Comparison of ENCODE assay signal across 20 cellular contexts in the genomic region with DNA sequence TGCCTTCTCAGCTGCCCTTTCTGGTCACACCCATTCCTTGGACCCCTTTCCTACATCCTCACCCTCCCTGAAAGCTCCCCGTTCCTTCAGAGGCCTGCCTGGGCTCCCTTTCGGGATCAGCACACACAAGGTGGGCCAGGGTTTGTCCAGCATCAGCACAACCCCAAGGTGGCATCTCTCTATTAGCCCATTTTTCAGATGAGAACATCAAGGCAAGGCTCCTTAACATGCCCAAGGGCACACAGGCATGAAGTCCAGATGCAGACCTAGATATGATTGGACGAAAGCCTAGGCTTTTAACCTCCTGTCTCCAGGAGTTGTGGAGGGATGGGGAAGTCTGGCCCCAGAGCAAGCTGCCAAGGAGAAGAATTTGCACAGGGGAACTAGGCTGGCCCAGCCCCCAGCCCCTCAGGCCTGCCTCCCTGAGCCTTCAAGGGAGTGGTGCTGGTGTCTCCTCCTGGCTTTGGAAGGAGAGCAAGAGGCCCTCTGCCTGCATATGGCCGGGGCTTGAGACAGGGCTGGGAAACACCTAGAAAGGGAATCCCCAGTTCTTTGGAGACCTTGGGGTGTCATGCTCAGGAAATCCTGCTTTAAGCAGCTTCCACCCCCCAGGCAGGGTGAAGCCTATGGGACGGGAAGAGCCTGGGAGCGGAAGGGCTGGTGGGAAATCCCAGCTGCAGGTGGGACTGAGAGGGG. TPM values are rescaled to one million over a fixed set of nuclear protein-coding genes. Genes with fewer than 3 reads are reported as not detected.
DNase-seq lines count a peak whose midpoint lies in the region; ATAC-seq, FAIRE-seq and TF ChIP-seq lines count a peak whose summit lies in the region.
"Had no signal": no experiment of that assay in that cellular context is flagged by ENCODE, and none has a peak within 500 bp of the region (broad histone marks: within the 10 kb centered on the region; RNA-seq: fewer than 3 reads in every experiment).

No MANE protein-coding gene starts in this region.

- H3K79me1 ChIP-seq in H1 (ENCODE audit: low read depth, low read length), result no peaks in the 10 kb centered on the region; the same call in 1 of the 2 replicates
- no peaks in the 10 kb centered on the region for H3K79me1 ChIP-seq in neuronal stem cell (ENCODE audit: low read depth, low read length)

- H2BK15ac ChIP-seq in H1 (ENCODE audit: low read length) (no peak overlapping the region), neuronal stem cell (ENCODE audit: low read length) (peak overlapping the region; percentile 39)

- H4K91ac ChIP-seq in H1 (replicated peaks; ENCODE audit: insufficient read length, low read length), result no peak overlapping the region
- H4K91ac ChIP-seq in neuronal stem cell (ENCODE audit: low read depth, low read length, poor library complexity), result no peak overlapping the region

- no peaks in the 10 kb centered on the region for H3K9me3 Mint-ChIP-seq in activated CD8-positive, alpha-beta T cell treated with anti-CD3 and anti-CD28 coated beads, Interleukin-2, amount 10 ng/mL, durations not matched to agents 7 days and 5 days (ENCODE audit: insufficient read depth)
- H3K9me3 Mint-ChIP-seq in activated CD8-positive, alpha-beta T cell treated with anti-CD3 and anti-CD28 coated beads for 36 hours, result peaks cover 1% of the 10 kb centered on the region
- H3K9me3 Mint-ChIP-seq in CD8-positive, alpha-beta T cell, result no peaks in the 10 kb centered on the region
- H3K9me3 Mint-ChIP-seq in activated T-cell treated with anti-CD3 and anti-CD28 coated beads, Interleukin-2, amount 50 U/mL, for 4 hours, result no peaks in the 10 kb centered on the region

- peak overlapping the region; percentile 11 for H3K27ac Mint-ChIP-seq in activated CD8-positive, alpha-beta T cell treated with anti-CD3 and anti-CD28 coated beads, Interleukin-2, amount 10 ng/mL, durations not matched to agents 7 days and 5 days
- no peak overlapping the region for H3K27ac Mint-ChIP-seq in activated CD8-positive, alpha-beta T cell treated with anti-CD3 and anti-CD28 coated beads for 36 hours
- no peak overlapping the region for H3K27ac Mint-ChIP-seq in CD8-positive, alpha-beta T cell

- TF ChIP-seq EP300 in H1 (IDR thresholded peaks at IDR 0.05; ENCODE audit: borderline replicate concordance in 1 of 2, low read depth in 2 of 2, low read length in 2 of 2), result no peak

- H3K56ac ChIP-seq in H1 (replicated peaks; ENCODE audit: insufficient read length, low read depth, low read length), result no peak overlapping the region

- ATAC-seq in activated CD8-positive, alpha-beta T cell treated with anti-CD3 and anti-CD28 coated beads, Interleukin-2, amount 10 ng/mL, durations not matched to agents 7 days and 5 days, result no peak
- ATAC-seq in activated CD8-positive, alpha-beta T cell treated with anti-CD3 and anti-CD28 coated beads for 36 hours, result no peak
- no peak for ATAC-seq in CD8-positive, alpha-beta T cell
- ATAC-seq in activated T-cell treated with anti-CD3 and anti-CD28 coated beads, Interleukin-2, amount 50 U/mL, for 4 hours, result no peak

- H3K23ac ChIP-seq in H1 (ENCODE audit: insufficient read length) (no peak overlapping the region), neuronal stem cell (ENCODE audit: low read depth, low read length, poor library complexity) (no peak overlapping the region)

- no peak for DNase-seq in activated CD8-positive, alpha-beta T cell treated with anti-CD3 and anti-CD28 coated beads, Interleukin-2, amount 10 ng/mL, durations not matched to agents 7 days and 5 days
- no peak for DNase-seq in activated CD8-positive, alpha-beta T cell treated with anti-CD3 and anti-CD28 coated beads for 36 hours
- peak; percentile 55 for DNase-seq in H7
- no peak for DNase-seq in H1 (ENCODE audit: low read depth in 1 of 2, low spot score in 2 of 2)
- DNase-seq in neuronal stem cell (ENCODE audit: low spot score), result no peak
- no peak for DNase-seq in activated effector memory CD4-positive, alpha-beta T cell treated with Interleukin-2 at 50 U/mL for 16 hours
- DNase-seq in CD8-positive, alpha-beta T cell, result no peak
- no peak for DNase-seq in activated T-cell treated with anti-CD3 and anti-CD28 coated beads, Interleukin-2, amount 50 U/mL, for 4 hours
- DNase-seq: AML-193; Calu3; CD4-positive, alpha-beta memory T cell; KBM-7; NCI-H1105 treated with DMSO at 0.1 percent for 48 hours; NCI-H187; NCI-H2107; NCI-H510A; NCI-H82; SHP77 treated with DMSO at 0.1 percent for 48 hours had no signal

- peaks cover 5% of the 10 kb centered on the region for H3K36me3 Mint-ChIP-seq in activated CD8-positive, alpha-beta T cell treated with anti-CD3 and anti-CD28 coated beads, Interleukin-2, amount 10 ng/mL, durations not matched to agents 7 days and 5 days (ENCODE audit: low read depth)
- peaks cover 1% of the 10 kb centered on the region for H3K36me3 Mint-ChIP-seq in activated CD8-positive, alpha-beta T cell treated with anti-CD3 and anti-CD28 coated beads for 36 hours (ENCODE audit: low read depth)
- H3K36me3 Mint-ChIP-seq in CD8-positive, alpha-beta T cell, result no peaks in the 10 kb centered on the region
- H3K36me3 Mint-ChIP-seq in activated T-cell treated with anti-CD3 and anti-CD28 coated beads, Interleukin-2, amount 50 U/mL, for 4 hours (ENCODE audit: insufficient read depth), result no peaks in the 10 kb centered on the region
- H3K36me3 Mint-ChIP-seq: CD4-positive, alpha-beta memory T cell had no signal

- H3K27me3 Mint-ChIP-seq in activated CD8-positive, alpha-beta T cell treated with anti-CD3 and anti-CD28 coated beads, Interleukin-2, amount 10 ng/mL, durations not matched to agents 7 days and 5 days (ENCODE audit: low read depth), result peaks cover 4% of the 10 kb centered on the region
- H3K27me3 Mint-ChIP-seq in activated CD8-positive, alpha-beta T cell treated with anti-CD3 and anti-CD28 coated beads for 36 hours, result no peaks in the 10 kb centered on the region
- H3K27me3 Mint-ChIP-seq in CD8-positive, alpha-beta T cell (ENCODE audit: low read depth), result no peaks in the 10 kb centered on the region
- no peaks in the 10 kb centered on the region for H3K27me3 Mint-ChIP-seq in activated T-cell treated with anti-CD3 and anti-CD28 coated beads, Interleukin-2, amount 50 U/mL, for 4 hours (ENCODE audit: low read depth)

- no peak overlapping the region for H3K4ac ChIP-seq in H1 (replicated peaks; ENCODE audit: insufficient read length, low read depth, low read length)
- no peak overlapping the region for H3K4ac ChIP-seq in neuronal stem cell (ENCODE audit: low read length)

- H3K27ac ChIP-seq in H1 (ENCODE audit: low read depth, low read length) (no peak overlapping the region), neuronal stem cell (replicated peaks; ENCODE audit: low read length) (no peak overlapping the region)
- no peak overlapping the region for H3K27ac ChIP-seq in CD8-positive, alpha-beta T cell (ENCODE audit: low read depth, low read length)
- H3K27ac ChIP-seq: 22Rv1 had no signal

- no peak overlapping the region for H2BK5ac ChIP-seq in H1 (ENCODE audit: low read depth, low read length)
- no peak overlapping the region for H2BK5ac ChIP-seq in neuronal stem cell (ENCODE audit: low read length)

- H3K36me3 ChIP-seq in H7 (replicated peaks; ENCODE audit: control insufficient read depth, insufficient read depth, low read length) (no peaks in the 10 kb centered on the region), H1 (ENCODE audit: control insufficient read depth in 2 of 4, insufficient read depth in 4 of 4, low read length in 3 of 4) (no peaks in the 10 kb centered on the region), neuronal stem cell (replicated peaks in 1 of 2; ENCODE audit: control insufficient read depth in 2 of 2, insufficient read depth in 2 of 2, low read length in 2 of 2) (no peaks in the 10 kb centered on the region)
- H3K36me3 ChIP-seq in CD8-positive, alpha-beta T cell (ENCODE audit: insufficient read depth, low read length), result no peaks in the 10 kb centered on the region

- CTCF ChIA-PET in activated CD8-positive, alpha-beta T cell treated with anti-CD3 and anti-CD28 coated beads, Interleukin-2, amount 10 ng/mL, durations not matched to agents 7 days and 5 days (lab: Charles Lee), result interaction anchor here (1.1 to 2.2 kb wide), 3 partner anchors 9 to 30 kb away, joined by 3 to 13 read pairs (median 8); partner anchors contain the start of gene VSIR
- CTCF ChIA-PET in activated CD8-positive, alpha-beta T cell treated with anti-CD3 and anti-CD28 coated beads for 36 hours (lab: Charles Lee), result interaction anchor here (0.7 to 2.6 kb wide), 5 partner anchors 9 to 85 kb away, joined by 3 to 11 read pairs (median 5); partner anchors contain the start of gene VSIR
- CTCF ChIA-PET in H1 (lab: Charles Lee; ENCODE audit: partially characterized antibody), result interaction anchor here (0.8 to 2.7 kb wide), 21 partner anchors 9 to 538 kb away, joined by 3 to 28 read pairs (median 3); partner anchors contain the start of gene VSIR
- CTCF ChIA-PET in CD8-positive, alpha-beta T cell (lab: Charles Lee), result interaction anchor here (0.7 to 1.6 kb wide), 4 partner anchors 9 to 128 kb away, joined by 3 to 4 read pairs (median 3); partner anchors contain the start of gene VSIR

- no peak overlapping the region for H3K4me3 ChIP-seq in H7 (ENCODE audit: insufficient read depth, low read depth, low read length)
- H3K4me3 ChIP-seq in H1 (ENCODE audit: extremely low read depth in 1 of 4, insufficient read depth in 2 of 4, low read depth in 3 of 4, low read length in 4 of 4), result no peak overlapping the region
- H3K4me3 ChIP-seq in neuronal stem cell (ENCODE audit: low read length in 2 of 2), result no peak overlapping the region
- no peak overlapping the region for H3K4me3 ChIP-seq in CD8-positive, alpha-beta T cell (ENCODE audit: low read depth, low read length)

- H3K9ac ChIP-seq in H1 (replicated peaks in 1 of 4; ENCODE audit: extremely low read depth in 1 of 4, low read depth in 3 of 4, low read length in 3 of 4) (no peak overlapping the region), neuronal stem cell (ENCODE audit: low read depth, low read length, poor library complexity) (no peak overlapping the region)

- H3K4me1 Mint-ChIP-seq in activated CD8-positive, alpha-beta T cell treated with anti-CD3 and anti-CD28 coated beads, Interleukin-2, amount 10 ng/mL, durations not matched to agents 7 days and 5 days (ENCODE audit: low read depth), result peaks cover 53% of the 10 kb centered on the region
- peaks cover 13% of the 10 kb centered on the region for H3K4me1 Mint-ChIP-seq in activated CD8-positive, alpha-beta T cell treated with anti-CD3 and anti-CD28 coated beads for 36 hours (ENCODE audit: low read depth)
- H3K4me1 Mint-ChIP-seq in CD8-positive, alpha-beta T cell (ENCODE audit: low read depth), result peaks cover 3% of the 10 kb centered on the region
- H3K4me1 Mint-ChIP-seq in activated T-cell treated with anti-CD3 and anti-CD28 coated beads, Interleukin-2, amount 50 U/mL, for 4 hours (ENCODE audit: low read depth), result no peaks in the 10 kb centered on the region

- no peaks in the 10 kb centered on the region for H3K79me2 ChIP-seq in H1 (ENCODE audit: control insufficient read depth in 1 of 2, insufficient read depth in 2 of 2, low read length in 2 of 2)

- H2BK12ac ChIP-seq in H1 (ENCODE audit: low read depth, low read length), result no peak overlapping the region
- H2BK12ac ChIP-seq in neuronal stem cell (ENCODE audit: low read length), result no peak overlapping the region

- TF ChIP-seq POLR2A in H1 (IDR thresholded peaks at IDR 0.05; ENCODE audit: control extremely low read depth in 1 of 2, low read depth in 2 of 2, low read length in 2 of 2), result no peak

- 84% methylated on average over 6 of the region's 6 CpGs; no CpG with 5 or more reads in 1 of the 2 experiments for WGBS in H1 (ENCODE audit: extremely low coverage in 1 of 2, insufficient coverage in 1 of 2, insufficient read length in 1 of 2, insufficient replicate concordance in 2 of 2, low coverage in 1 of 2, low lambda C conversion rate in 2 of 2, missing lambda C conversion rate in 1 of 2), 2 experiments
- WGBS in neuronal stem cell (ENCODE audit: extremely low coverage in 2 of 2, insufficient read length in 2 of 2, insufficient replicate concordance in 1 of 2), 2 donors, result no CpG with 5 or more reads among the region's 6 CpGs

- FAIRE-seq in H1 (lab: Jason Lieb, UNC), result no peak
- FAIRE-seq: GM18507 had no signal

- H3K14ac ChIP-seq in H1 (ENCODE audit: insufficient read length) (no peak overlapping the region), neuronal stem cell (ENCODE audit: low read length) (peak overlapping the region; percentile 49)

- H3K9me3 ChIP-seq in H1 (ENCODE audit: insufficient read depth in 2 of 2, low read depth in 1 of 2, low read length in 1 of 2) (0 out of 4 replicates have a peak, but pooled peaks cover 0 to 2% of the 10 kb centered on the region in 2 experiments), neuronal stem cell (replicated peaks in 1 of 2; ENCODE audit: control insufficient read depth in 2 of 2, insufficient read depth in 1 of 2, low read depth in 1 of 2, low read length in 2 of 2) (no peaks in the 10 kb centered on the region)
- H3K9me3 ChIP-seq in CD8-positive, alpha-beta T cell (ENCODE audit: low read length), result no peaks in the 10 kb centered on the region

- H4K20me1 ChIP-seq in H1 (replicated peaks in 1 of 2; ENCODE audit: control insufficient read depth in 1 of 2, insufficient read depth in 2 of 2, low read length in 2 of 2), result no peaks in the 10 kb centered on the region

- no peak for TF ChIP-seq CTCF in activated CD8-positive, alpha-beta T cell treated with anti-CD3 and anti-CD28 coated beads for 36 hours (IDR thresholded peaks at IDR 0.05)
- no peak for TF ChIP-seq CTCF in H1 (IDR thresholded peaks at IDR 0.05; ENCODE audit: control extremely low read depth in 1 of 3, insufficient read depth in 1 of 3, low read depth in 1 of 3, low read length in 3 of 3)
- no peak for TF ChIP-seq CTCF in CD8-positive, alpha-beta T cell (IDR thresholded peaks at IDR 0.05)

- H3K4me1 ChIP-seq in H1 (replicated peaks in 1 of 4; ENCODE audit: control insufficient read depth in 3 of 4, insufficient read depth in 4 of 4, low read length in 3 of 4), result peaks cover 0 to 6% (median 2%) of the 10 kb centered on the region in 4 experiments; a peak in 4 of 7 replicates
- H3K4me1 ChIP-seq in neuronal stem cell (ENCODE audit: control insufficient read depth in 2 of 2, insufficient read depth in 1 of 2, low read depth in 1 of 2, low read length in 2 of 2), result no peaks in the 10 kb centered on the region
- no peaks in the 10 kb centered on the region for H3K4me1 ChIP-seq in CD8-positive, alpha-beta T cell (ENCODE audit: insufficient read depth, low read length)

- intact Hi-C loops in activated CD8-positive, alpha-beta T cell treated with anti-CD3 and anti-CD28 coated beads for 36 hours (cut with micrococcal nuclease), result no loop called here
- intact Hi-C loops in CD8-positive, alpha-beta T cell (cut with DNase I, micrococcal nuclease), result no loop called here

- H2BK120ac ChIP-seq in H1 (replicated peaks; ENCODE audit: low read depth, low read length) (no peak overlapping the region), neuronal stem cell (ENCODE audit: low read depth, low read length) (no peak overlapping the region)

- H3K4me3 Mint-ChIP-seq in activated CD8-positive, alpha-beta T cell treated with anti-CD3 and anti-CD28 coated beads, Interleukin-2, amount 10 ng/mL, durations not matched to agents 7 days and 5 days, result no peak overlapping the region
- H3K4me3 Mint-ChIP-seq in activated CD8-positive, alpha-beta T cell treated with anti-CD3 and anti-CD28 coated beads for 36 hours, result no peak overlapping the region
- H3K4me3 Mint-ChIP-seq in CD8-positive, alpha-beta T cell, result no peak overlapping the region
- H3K4me3 Mint-ChIP-seq in activated T-cell treated with anti-CD3 and anti-CD28 coated beads, Interleukin-2, amount 50 U/mL, for 4 hours, result no peak overlapping the region

- no peak overlapping the region for H4K5ac ChIP-seq in H1 (ENCODE audit: insufficient read length, low read depth, low read length)

- H3K18ac ChIP-seq in H1 (ENCODE audit: extremely low read depth, low read length) (0 out of 2 replicates have a peak overlapping the region, but pooled peaks have one; percentile 2), neuronal stem cell (ENCODE audit: low read length) (peak overlapping the region; percentile 46)

- H4K8ac ChIP-seq in H1 (ENCODE audit: extremely low read depth, insufficient read depth, low read length) (no peak overlapping the region), neuronal stem cell (ENCODE audit: low read depth, low read length) (no peak overlapping the region)

- H3K27me3 ChIP-seq in H7 (ENCODE audit: control insufficient read depth, insufficient read depth, low read length) (no peaks in the 10 kb centered on the region), H1 (replicated peaks in 1 of 4; ENCODE audit: control insufficient read depth in 3 of 4, extremely low read depth in 1 of 4, insufficient read depth in 3 of 4, low read length in 3 of 4) (no peaks in the 10 kb centered on the region), neuronal stem cell (ENCODE audit: control insufficient read depth in 3 of 3, insufficient read depth in 3 of 3, low read depth in 1 of 3, low read length in 3 of 3) (peaks cover 0 to 37% (median 0%) of the 10 kb centered on the region in 3 experiments)
- H3K27me3 ChIP-seq in CD8-positive, alpha-beta T cell (ENCODE audit: insufficient read depth, low read length), result no peaks in the 10 kb centered on the region

- POLR2A ChIA-PET in activated CD8-positive, alpha-beta T cell treated with anti-CD3 and anti-CD28 coated beads, Interleukin-2, amount 10 ng/mL, durations not matched to agents 7 days and 5 days (lab: Charles Lee), result interaction anchor here (1.0 kb wide), 1 partner anchor 9 kb away, joined by 5 read pairs; the partner anchor contains the start of gene VSIR
- POLR2A ChIA-PET in activated CD8-positive, alpha-beta T cell treated with anti-CD3 and anti-CD28 coated beads for 36 hours (lab: Charles Lee), result interaction anchor here (0.9 to 1.3 kb wide), 2 partner anchors 8 to 13 kb away, joined by 3 to 5 read pairs; no protein-coding TSS in a partner anchor
- POLR2A ChIA-PET in H1 (lab: Charles Lee; ENCODE audit: partially characterized antibody), result no interaction called here
- POLR2A ChIA-PET in CD8-positive, alpha-beta T cell (lab: Charles Lee), result no interaction called here

- H3K4me2 ChIP-seq in H1 (ENCODE audit: insufficient read depth in 1 of 2, low read depth in 2 of 2, low read length in 2 of 2), result no peak overlapping the region
- no peak overlapping the region for H3K4me2 ChIP-seq in neuronal stem cell (ENCODE audit: insufficient read depth, low read length, poor library complexity, severe bottlenecking)

- H2AK5ac ChIP-seq in H1 (ENCODE audit: low read depth, low read length), result no peak overlapping the region
- H2AK5ac ChIP-seq in neuronal stem cell (ENCODE audit: low read depth, low read length), result no peak overlapping the region

- no peaks in the 10 kb centered on the region for H3K23me2 ChIP-seq in H1 (ENCODE audit: low read depth, low read length)

- H2AFZ ChIP-seq in H1 (ENCODE audit: low read length) (peak overlapping the region; percentile 76; the same call in 1 of the 2 replicates), neuronal stem cell (ENCODE audit: low read length) (no peak overlapping the region)

- TF ChIP-seq RAD21 in H1 (IDR thresholded peaks at IDR 0.05 in 1 of 2, conservative IDR thresholded peaks at IDR 0.05 in 1 of 2; ENCODE audit: low read depth in 2 of 2, low read length in 2 of 2), result no peak

- no peak overlapping the region for H2BK20ac ChIP-seq in H1 (ENCODE audit: low read length)

RNA-seq across cellular contexts. Expression of gene VSIR, which starts 9.0 kb away (rescaled TPM):
- 100 to 1,000 TPM; 127 to 133 TPM for total RNA-seq in activated CD8-positive, alpha-beta T cell treated with anti-CD3 and anti-CD28 coated beads, Interleukin-2, amount 10 ng/mL, durations not matched to agents 7 days and 5 days
- total RNA-seq in activated CD8-positive, alpha-beta T cell treated with anti-CD3 and anti-CD28 coated beads for 36 hours, result 10 to 100 TPM; 59.6 to 61.0 TPM
- 0.04 and 0.31 TPM in 2 replicates for total RNA-seq in H7 (2014; rRNA removed; shearing (Covaris generic))
- not detected in 2 replicates for total RNA-seq in H1 (2021; fragmentation: NEBNext Ultra II Directional; extraction: Animal tissue kit (Norgen Biotek cat#: 25700))
- 0.33 and 0.75 TPM in 2 replicates for polyA plus RNA-seq in H1 (2011; rRNA removed)
- 0.06 TPM for polyA plus RNA-seq in H1 (2011; cell fraction: cytosol; rRNA removed)
- polyA plus RNA-seq in H1 (2011; cell fraction: nucleus; rRNA removed), result 0.56 TPM
- 0.08 to 0.32 TPM (median 0.29 TPM) in 3 of 4 replicates, not detected in the other for polyA plus RNA-seq in H1 (2012, experiment 1 of 2)
- 0.22 TPM for polyA plus RNA-seq in H1 (2012, experiment 2 of 2)
- polyA plus RNA-seq in H1 (2013, experiment 1 of 2), result 0.34 TPM
- 0.42 TPM for polyA plus RNA-seq in H1 (2013, experiment 2 of 2)
- 0.17 and 0.35 TPM in 2 replicates for polyA minus RNA-seq in H1 (2011; rRNA and poly(A)+ RNA removed)
- 1.0 TPM for polyA minus RNA-seq in H1 (2011; cell fraction: cytosol; rRNA and poly(A)+ RNA removed)
- polyA minus RNA-seq in H1 (2011; cell fraction: nucleus; rRNA and poly(A)+ RNA removed), result 0.90 TPM
- polyA plus RNA-seq in neuronal stem cell (2013, experiment 1 of 2), result 0.29 TPM
- polyA plus RNA-seq in neuronal stem cell (2013, experiment 2 of 2), result 0.48 TPM
- 10 to 100 TPM; 57.3 to 61.7 TPM for total RNA-seq in CD8-positive, alpha-beta T cell
- total RNA-seq in activated T-cell treated with anti-CD3 and anti-CD28 coated beads, Interleukin-2, amount 50 U/mL, for 4 hours, result 100 to 1,000 TPM; 238 to 274 (median 240) TPM

Comparison
In these comparisons a context has a peak if more than half of its experiments do, and no peak if none do; other contexts are left out.
1. RNA of gene VSIR, which starts 9.0 kb away (total RNA-seq): 238 to 274 TPM in activated T-cell treated with anti-CD3 and anti-CD28 coated beads, Interleukin-2, amount 50 U/mL, for 4 hours, 127 to 133 TPM in activated CD8-positive, alpha-beta T cell treated with anti-CD3 and anti-CD28 coated beads, Interleukin-2, amount 10 ng/mL, durations not matched to agents 7 days and 5 days, 57.3 to 61.7 TPM in CD8-positive, alpha-beta T cell and 59.6 to 61.0 TPM in activated CD8-positive, alpha-beta T cell treated with anti-CD3 and anti-CD28 coated beads for 36 hours; 0.04 to 0.31 TPM in H7 and not detected in H1; every median in the first group is over 10 times any median in the second.
2. POLR2A ChIA-PET loops: an anchor here in activated CD8-positive, alpha-beta T cell treated with anti-CD3 and anti-CD28 coated beads, Interleukin-2, amount 10 ng/mL, durations not matched to agents 7 days and 5 days (1.0 kb wide) and activated CD8-positive, alpha-beta T cell treated with anti-CD3 and anti-CD28 coated beads for 36 hours (0.9 to 1.3 kb wide); none called in H1 and CD8-positive, alpha-beta T cell.